1 cellular context compared by ENCODE assay signal in the genomic region with DNA sequence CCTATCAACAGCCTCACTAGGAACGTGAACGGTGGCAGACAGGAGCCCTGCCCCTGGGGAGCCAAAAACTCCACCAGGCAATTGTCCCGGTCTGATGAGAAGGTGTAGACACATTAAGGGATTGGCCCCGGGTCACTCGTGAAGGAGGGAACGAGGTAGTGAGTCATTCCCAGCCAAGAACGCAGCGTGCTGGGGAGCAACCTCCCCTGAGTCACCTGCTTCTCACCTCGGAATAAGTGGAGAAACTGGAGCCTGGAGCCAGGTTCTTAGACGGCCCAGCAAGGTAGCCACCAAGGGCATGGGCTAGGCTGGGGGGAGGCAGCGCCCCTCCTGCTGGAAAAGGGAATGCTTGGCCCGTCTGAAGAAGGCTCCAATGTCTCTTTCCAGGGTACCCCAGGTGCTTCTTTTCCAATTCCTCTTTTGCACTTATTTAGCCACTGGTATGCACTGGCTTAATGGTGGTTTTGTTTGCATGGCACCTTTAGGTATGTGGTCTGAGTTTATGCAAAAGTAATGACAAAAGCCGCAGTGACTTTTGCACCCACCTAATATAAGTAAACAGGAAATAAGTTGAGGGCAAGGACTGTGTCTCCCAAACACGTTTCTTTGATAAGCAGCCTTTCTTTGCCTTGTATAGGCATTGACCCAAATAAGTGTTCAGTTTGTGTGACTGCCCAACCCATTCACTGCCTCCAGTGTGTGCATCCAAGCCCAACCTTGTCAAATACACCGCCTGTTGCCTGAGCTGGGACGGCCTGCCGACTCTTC.
TF ChIP-seq lines count a peak whose summit lies in the region.

No MANE protein-coding gene starts in this region.

TF ChIP-seq in WTC11, 78 proteins besides CTCF, POLR2A, EP300 and RAD21 (continued from another document):
- TF ChIP-seq RELA (CRISPR knock-in tag; IDR thresholded peaks at IDR 0.05; ENCODE audit: borderline replicate concordance) (no peak), RORB (CRISPR knock-in tag; IDR thresholded peaks at IDR 0.05) (no peak), ZNF423 (CRISPR knock-in tag; IDR thresholded peaks at IDR 0.05) (no peak), TEAD1 (CRISPR knock-in tag; IDR thresholded peaks at IDR 0.05) (no peak), FOXP1 (CRISPR knock-in tag; IDR thresholded peaks at IDR 0.05; ENCODE audit: borderline replicate concordance) (no peak), EMX1 (CRISPR knock-in tag; IDR thresholded peaks at IDR 0.05) (0 out of 2 replicates have a peak, but pooled peaks have one; percentile 34), FOXK1 (CRISPR knock-in tag; IDR thresholded peaks at IDR 0.05) (no peak), ZNF121 (CRISPR knock-in tag; IDR thresholded peaks at IDR 0.05) (0 out of 2 replicates have a peak, but pooled peaks have one; percentile 39), NR3C1 (CRISPR knock-in tag; conservative IDR thresholded peaks at IDR 0.05; ENCODE audit: low read depth) (no peak), JAZF1 (CRISPR knock-in tag; IDR thresholded peaks at IDR 0.05) (no peak), ZNF232 (CRISPR knock-in tag; IDR thresholded peaks at IDR 0.05) (no peak), MYBL2 (CRISPR knock-in tag; IDR thresholded peaks at IDR 0.05) (no peak), ZNF317 (CRISPR knock-in tag; IDR thresholded peaks at IDR 0.05; ENCODE audit: borderline replicate concordance, low read depth) (no peak), PRRX2 (CRISPR knock-in tag; IDR thresholded peaks at IDR 0.05) (0 out of 2 replicates have a peak, but pooled peaks have one; percentile 50), SMAD3 (CRISPR knock-in tag; IDR thresholded peaks at IDR 0.05; ENCODE audit: borderline replicate concordance) (no peak)
- TF ChIP-seq, protein P1, sequence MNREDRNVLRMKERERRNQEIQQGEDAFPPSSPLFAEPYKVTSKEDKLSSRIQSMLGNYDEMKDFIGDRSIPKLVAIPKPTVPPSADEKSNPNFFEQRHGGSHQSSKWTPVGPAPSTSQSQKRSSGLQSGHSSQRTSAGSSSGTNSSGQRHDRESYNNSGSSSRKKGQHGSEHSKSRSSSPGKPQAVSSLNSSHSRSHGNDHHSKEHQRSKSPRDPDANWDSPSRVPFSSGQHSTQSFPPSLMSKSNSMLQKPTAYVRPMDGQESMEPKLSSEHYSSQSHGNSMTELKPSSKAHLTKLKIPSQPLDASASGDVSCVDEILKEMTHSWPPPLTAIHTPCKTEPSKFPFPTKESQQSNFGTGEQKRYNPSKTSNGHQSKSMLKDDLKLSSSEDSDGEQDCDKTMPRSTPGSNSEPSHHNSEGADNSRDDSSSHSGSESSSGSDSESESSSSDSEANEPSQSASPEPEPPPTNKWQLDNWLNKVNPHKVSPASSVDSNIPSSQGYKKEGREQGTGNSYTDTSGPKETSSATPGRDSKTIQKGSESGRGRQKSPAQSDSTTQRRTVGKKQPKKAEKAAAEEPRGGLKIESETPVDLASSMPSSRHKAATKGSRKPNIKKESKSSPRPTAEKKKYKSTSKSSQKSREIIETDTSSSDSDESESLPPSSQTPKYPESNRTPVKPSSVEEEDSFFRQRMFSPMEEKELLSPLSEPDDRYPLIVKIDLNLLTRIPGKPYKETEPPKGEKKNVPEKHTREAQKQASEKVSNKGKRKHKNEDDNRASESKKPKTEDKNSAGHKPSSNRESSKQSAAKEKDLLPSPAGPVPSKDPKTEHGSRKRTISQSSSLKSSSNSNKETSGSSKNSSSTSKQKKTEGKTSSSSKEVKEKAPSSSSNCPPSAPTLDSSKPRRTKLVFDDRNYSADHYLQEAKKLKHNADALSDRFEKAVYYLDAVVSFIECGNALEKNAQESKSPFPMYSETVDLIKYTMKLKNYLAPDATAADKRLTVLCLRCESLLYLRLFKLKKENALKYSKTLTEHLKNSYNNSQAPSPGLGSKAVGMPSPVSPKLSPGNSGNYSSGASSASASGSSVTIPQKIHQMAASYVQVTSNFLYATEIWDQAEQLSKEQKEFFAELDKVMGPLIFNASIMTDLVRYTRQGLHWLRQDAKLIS (CRISPR knock-in tag; IDR thresholded peaks at IDR 0.05; ENCODE audit: borderline replicate concordance) = no peak
- TF ChIP-seq, protein P2, sequence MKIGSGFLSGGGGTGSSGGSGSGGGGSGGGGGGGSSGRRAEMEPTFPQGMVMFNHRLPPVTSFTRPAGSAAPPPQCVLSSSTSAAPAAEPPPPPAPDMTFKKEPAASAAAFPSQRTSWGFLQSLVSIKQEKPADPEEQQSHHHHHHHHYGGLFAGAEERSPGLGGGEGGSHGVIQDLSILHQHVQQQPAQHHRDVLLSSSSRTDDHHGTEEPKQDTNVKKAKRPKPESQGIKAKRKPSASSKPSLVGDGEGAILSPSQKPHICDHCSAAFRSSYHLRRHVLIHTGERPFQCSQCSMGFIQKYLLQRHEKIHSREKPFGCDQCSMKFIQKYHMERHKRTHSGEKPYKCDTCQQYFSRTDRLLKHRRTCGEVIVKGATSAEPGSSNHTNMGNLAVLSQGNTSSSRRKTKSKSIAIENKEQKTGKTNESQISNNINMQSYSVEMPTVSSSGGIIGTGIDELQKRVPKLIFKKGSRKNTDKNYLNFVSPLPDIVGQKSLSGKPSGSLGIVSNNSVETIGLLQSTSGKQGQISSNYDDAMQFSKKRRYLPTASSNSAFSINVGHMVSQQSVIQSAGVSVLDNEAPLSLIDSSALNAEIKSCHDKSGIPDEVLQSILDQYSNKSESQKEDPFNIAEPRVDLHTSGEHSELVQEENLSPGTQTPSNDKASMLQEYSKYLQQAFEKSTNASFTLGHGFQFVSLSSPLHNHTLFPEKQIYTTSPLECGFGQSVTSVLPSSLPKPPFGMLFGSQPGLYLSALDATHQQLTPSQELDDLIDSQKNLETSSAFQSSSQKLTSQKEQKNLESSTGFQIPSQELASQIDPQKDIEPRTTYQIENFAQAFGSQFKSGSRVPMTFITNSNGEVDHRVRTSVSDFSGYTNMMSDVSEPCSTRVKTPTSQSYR (CRISPR knock-in tag; IDR thresholded peaks at IDR 0.05) = no peak
- TF ChIP-seq, protein P3, sequence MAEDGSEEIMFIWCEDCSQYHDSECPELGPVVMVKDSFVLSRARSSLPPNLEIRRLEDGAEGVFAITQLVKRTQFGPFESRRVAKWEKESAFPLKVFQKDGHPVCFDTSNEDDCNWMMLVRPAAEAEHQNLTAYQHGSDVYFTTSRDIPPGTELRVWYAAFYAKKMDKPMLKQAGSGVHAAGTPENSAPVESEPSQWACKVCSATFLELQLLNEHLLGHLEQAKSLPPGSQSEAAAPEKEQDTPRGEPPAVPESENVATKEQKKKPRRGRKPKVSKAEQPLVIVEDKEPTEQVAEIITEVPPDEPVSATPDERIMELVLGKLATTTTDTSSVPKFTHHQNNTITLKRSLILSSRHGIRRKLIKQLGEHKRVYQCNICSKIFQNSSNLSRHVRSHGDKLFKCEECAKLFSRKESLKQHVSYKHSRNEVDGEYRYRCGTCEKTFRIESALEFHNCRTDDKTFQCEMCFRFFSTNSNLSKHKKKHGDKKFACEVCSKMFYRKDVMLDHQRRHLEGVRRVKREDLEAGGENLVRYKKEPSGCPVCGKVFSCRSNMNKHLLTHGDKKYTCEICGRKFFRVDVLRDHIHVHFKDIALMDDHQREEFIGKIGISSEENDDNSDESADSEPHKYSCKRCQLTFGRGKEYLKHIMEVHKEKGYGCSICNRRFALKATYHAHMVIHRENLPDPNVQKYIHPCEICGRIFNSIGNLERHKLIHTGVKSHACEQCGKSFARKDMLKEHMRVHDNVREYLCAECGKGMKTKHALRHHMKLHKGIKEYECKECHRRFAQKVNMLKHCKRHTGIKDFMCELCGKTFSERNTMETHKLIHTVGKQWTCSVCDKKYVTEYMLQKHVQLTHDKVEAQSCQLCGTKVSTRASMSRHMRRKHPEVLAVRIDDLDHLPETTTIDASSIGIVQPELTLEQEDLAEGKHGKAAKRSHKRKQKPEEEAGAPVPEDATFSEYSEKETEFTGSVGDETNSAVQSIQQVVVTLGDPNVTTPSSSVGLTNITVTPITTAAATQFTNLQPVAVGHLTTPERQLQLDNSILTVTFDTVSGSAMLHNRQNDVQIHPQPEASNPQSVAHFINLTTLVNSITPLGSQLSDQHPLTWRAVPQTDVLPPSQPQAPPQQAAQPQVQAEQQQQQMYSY (CRISPR knock-in tag; IDR thresholded peaks at IDR 0.05) = 0 out of 2 replicates have a peak, but pooled peaks have one; percentile 46
- TF ChIP-seq, protein P4, sequence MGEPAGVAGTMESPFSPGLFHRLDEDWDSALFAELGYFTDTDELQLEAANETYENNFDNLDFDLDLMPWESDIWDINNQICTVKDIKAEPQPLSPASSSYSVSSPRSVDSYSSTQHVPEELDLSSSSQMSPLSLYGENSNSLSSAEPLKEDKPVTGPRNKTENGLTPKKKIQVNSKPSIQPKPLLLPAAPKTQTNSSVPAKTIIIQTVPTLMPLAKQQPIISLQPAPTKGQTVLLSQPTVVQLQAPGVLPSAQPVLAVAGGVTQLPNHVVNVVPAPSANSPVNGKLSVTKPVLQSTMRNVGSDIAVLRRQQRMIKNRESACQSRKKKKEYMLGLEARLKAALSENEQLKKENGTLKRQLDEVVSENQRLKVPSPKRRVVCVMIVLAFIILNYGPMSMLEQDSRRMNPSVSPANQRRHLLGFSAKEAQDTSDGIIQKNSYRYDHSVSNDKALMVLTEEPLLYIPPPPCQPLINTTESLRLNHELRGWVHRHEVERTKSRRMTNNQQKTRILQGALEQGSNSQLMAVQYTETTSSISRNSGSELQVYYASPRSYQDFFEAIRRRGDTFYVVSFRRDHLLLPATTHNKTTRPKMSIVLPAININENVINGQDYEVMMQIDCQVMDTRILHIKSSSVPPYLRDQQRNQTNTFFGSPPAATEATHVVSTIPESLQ (CRISPR knock-in tag; IDR thresholded peaks at IDR 0.05) = no peak
- TF ChIP-seq, protein P5, sequence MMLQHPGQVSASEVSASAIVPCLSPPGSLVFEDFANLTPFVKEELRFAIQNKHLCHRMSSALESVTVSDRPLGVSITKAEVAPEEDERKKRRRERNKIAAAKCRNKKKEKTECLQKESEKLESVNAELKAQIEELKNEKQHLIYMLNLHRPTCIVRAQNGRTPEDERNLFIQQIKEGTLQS (CRISPR knock-in tag; conservative IDR thresholded peaks at IDR 0.05) = no peak
- TF ChIP-seq, protein P6, sequence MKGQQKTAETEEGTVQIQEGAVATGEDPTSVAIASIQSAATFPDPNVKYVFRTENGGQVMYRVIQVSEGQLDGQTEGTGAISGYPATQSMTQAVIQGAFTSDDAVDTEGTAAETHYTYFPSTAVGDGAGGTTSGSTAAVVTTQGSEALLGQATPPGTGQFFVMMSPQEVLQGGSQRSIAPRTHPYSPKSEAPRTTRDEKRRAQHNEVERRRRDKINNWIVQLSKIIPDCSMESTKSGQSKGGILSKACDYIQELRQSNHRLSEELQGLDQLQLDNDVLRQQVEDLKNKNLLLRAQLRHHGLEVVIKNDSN (CRISPR knock-in tag; IDR thresholded peaks at IDR 0.05) = no peak
- TF ChIP-seq, protein P7, sequence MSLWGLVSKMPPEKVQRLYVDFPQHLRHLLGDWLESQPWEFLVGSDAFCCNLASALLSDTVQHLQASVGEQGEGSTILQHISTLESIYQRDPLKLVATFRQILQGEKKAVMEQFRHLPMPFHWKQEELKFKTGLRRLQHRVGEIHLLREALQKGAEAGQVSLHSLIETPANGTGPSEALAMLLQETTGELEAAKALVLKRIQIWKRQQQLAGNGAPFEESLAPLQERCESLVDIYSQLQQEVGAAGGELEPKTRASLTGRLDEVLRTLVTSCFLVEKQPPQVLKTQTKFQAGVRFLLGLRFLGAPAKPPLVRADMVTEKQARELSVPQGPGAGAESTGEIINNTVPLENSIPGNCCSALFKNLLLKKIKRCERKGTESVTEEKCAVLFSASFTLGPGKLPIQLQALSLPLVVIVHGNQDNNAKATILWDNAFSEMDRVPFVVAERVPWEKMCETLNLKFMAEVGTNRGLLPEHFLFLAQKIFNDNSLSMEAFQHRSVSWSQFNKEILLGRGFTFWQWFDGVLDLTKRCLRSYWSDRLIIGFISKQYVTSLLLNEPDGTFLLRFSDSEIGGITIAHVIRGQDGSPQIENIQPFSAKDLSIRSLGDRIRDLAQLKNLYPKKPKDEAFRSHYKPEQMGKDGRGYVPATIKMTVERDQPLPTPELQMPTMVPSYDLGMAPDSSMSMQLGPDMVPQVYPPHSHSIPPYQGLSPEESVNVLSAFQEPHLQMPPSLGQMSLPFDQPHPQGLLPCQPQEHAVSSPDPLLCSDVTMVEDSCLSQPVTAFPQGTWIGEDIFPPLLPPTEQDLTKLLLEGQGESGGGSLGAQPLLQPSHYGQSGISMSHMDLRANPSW (CRISPR knock-in tag; conservative IDR thresholded peaks at IDR 0.05; ENCODE audit: low read depth) = no peak
- TF ChIP-seq, protein P8, sequence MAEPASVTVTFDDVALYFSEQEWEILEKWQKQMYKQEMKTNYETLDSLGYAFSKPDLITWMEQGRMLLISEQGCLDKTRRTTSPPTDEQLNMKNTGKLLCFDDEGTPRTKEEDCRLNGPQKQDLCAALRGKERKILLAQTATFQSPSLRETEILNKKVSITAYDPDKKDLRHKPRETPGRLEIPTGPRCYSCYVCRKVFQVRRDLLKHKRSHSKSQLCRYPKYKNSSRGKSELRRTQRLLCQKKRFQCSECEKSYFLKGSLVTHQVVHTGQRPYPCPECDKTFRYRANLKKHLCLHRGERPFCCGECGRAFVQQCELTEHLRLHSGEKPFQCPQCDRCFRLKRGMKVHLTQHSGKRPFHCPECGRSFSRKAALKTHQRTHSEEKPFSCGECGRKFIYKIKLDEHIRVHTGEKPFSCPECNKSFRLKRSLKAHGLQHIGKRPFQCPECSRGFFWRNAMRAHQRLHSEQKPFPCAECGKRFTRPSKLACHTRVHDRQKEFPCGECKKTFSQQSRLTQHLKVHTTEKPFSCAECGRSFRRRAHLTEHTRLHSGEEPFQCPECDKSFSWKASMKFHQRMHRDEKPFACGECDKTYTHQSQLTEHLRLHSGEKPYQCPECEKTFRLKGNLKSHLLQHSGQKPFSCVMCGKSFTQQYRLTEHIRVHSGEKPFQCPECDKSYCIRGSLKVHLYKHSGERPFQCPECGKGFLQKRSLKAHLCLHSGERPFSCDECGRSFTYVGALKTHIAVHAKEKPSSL (CRISPR knock-in tag; conservative IDR thresholded peaks at IDR 0.05) = no peak
